In the genomic region with DNA sequence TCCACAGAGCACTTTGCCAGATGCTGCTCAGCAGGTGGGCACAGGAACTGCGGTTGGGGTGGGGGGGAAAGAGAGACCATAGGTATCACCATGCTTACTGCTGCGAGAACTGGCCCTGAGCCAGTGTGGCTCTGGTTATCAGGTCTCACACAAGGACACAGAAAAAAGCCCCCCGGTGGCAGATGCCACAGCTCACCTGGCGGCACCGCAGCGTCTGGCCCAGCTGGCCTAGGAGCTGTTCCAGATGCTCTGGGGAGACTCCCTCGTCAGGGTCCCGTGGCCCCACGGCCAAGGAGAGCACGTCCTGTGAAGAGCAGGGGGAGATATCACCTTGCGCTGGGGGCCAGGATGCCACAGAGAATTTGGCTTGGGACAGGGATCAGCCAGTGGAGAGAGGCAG, we compare ENCODE assay signal across 16 cellular contexts. TPM values are rescaled to one million over a fixed set of nuclear protein-coding genes. Genes with fewer than 3 reads are reported as not detected.
DNase-seq lines count a peak whose midpoint lies in the region; ATAC-seq, FAIRE-seq and TF ChIP-seq lines count a peak whose summit lies in the region.
"Had no signal": no experiment of that assay in that cellular context is flagged by ENCODE, and none has a peak within 500 bp of the region (broad histone marks: within the 10 kb centered on the region; RNA-seq: fewer than 3 reads in every experiment).

No MANE protein-coding gene starts in this region.

- H3K27me3 Mint-ChIP-seq in activated T-cell treated with anti-CD3 and anti-CD28 coated beads, Interleukin-2, amount 50 U/mL, for 24 hours = no peaks in the 10 kb centered on the region
- no peaks in the 10 kb centered on the region for H3K27me3 Mint-ChIP-seq in activated T-cell treated with anti-CD3 and anti-CD28 coated beads, Interleukin-2, amount 50 U/mL, for 4 hours (ENCODE audit: low read depth)
- H3K27me3 Mint-ChIP-seq: CD4-positive, alpha-beta T cell; T-helper 17 cell had no signal

- H3K9me3 ChIP-seq in trophoblast cell (ENCODE audit: insufficient read depth, low read depth, low read length) = no peaks in the 10 kb centered on the region
- H3K9me3 ChIP-seq: Peyer's patch had no signal

- no peak for DNase-seq in activated T-cell treated with anti-CD3 and anti-CD28 coated beads, Interleukin-2, amount 50 U/mL, for 24 hours
- no peak for DNase-seq in activated T-cell treated with anti-CD3 and anti-CD28 coated beads, Interleukin-2, amount 50 U/mL, for 4 hours
- peak; percentile 79 for DNase-seq in NCI-H146 (lab: John Stamatoyannopoulos, UW)
- DNase-seq in NCI-H524 treated with DMSO at 0.1 percent for 48 hours (lab: John Stamatoyannopoulos, UW) = peak; percentile 81
- no peak for DNase-seq in trophoblast cell
- DNase-seq in SHP77 (lab: John Stamatoyannopoulos, UW) = no peak
- no peak for DNase-seq in D721Med (ENCODE audit: insufficient read length, low spot score)
- DNase-seq: ACHN; CD4-positive, alpha-beta T cell; Karpas-422; NCI-H1417 treated with DMSO at 0.1 percent for 48 hours; Peyer's patch; Right ventricle myocardium superior; T-helper 17 cell had no signal

- no peak overlapping the region for H3K4ac ChIP-seq in trophoblast cell (ENCODE audit: low read depth, low read length)

- TF ChIP-seq CTCF in D721Med (IDR thresholded peaks at IDR 0.05; ENCODE audit: insufficient read depth, missing control alignments) = no peak

- H2AK5ac ChIP-seq in trophoblast cell (ENCODE audit: low read length) = no peak overlapping the region

- H4K12ac ChIP-seq in trophoblast cell (ENCODE audit: low read depth, low read length) = peak overlapping the region; percentile 26

- no peaks in the 10 kb centered on the region for H3K4me1 Mint-ChIP-seq in activated T-cell treated with anti-CD3 and anti-CD28 coated beads, Interleukin-2, amount 50 U/mL, for 24 hours (ENCODE audit: low read depth)
- H3K4me1 Mint-ChIP-seq in activated T-cell treated with anti-CD3 and anti-CD28 coated beads, Interleukin-2, amount 50 U/mL, for 4 hours (ENCODE audit: low read depth) = no peaks in the 10 kb centered on the region

- H3K79me1 ChIP-seq in trophoblast cell (ENCODE audit: low read length) = no peaks in the 10 kb centered on the region

- H2BK5ac ChIP-seq in trophoblast cell (ENCODE audit: low read depth, low read length, poor library complexity) = no peak overlapping the region

- no peak overlapping the region for H3K9ac ChIP-seq in trophoblast cell (ENCODE audit: low read length)

- H3K23ac ChIP-seq in trophoblast cell (ENCODE audit: low read length) = no peak overlapping the region

- H2BK120ac ChIP-seq in trophoblast cell (ENCODE audit: insufficient read depth, low read length, poor library complexity) = no peak overlapping the region

- no peaks in the 10 kb centered on the region for H3K79me2 ChIP-seq in trophoblast cell (ENCODE audit: control insufficient read depth, insufficient read depth, low read length, poor library complexity)

- H3K4me1 ChIP-seq in trophoblast cell (ENCODE audit: control insufficient read depth in 1 of 2, insufficient read depth in 2 of 2, low read length in 2 of 2) = no peaks in the 10 kb centered on the region
- H3K4me1 ChIP-seq: Peyer's patch had no signal

- no peak overlapping the region for H4K91ac ChIP-seq in trophoblast cell (ENCODE audit: low read depth, low read length)

- H2AFZ ChIP-seq in trophoblast cell (ENCODE audit: insufficient read depth, low read length, poor library complexity) = no peak overlapping the region

- no peak overlapping the region for H3K27ac ChIP-seq in trophoblast cell (ENCODE audit: low read depth, low read length)
- H3K27ac ChIP-seq: HL-60, Peyer's patch had no signal

- no peak for ATAC-seq in activated T-cell treated with anti-CD3 and anti-CD28 coated beads, Interleukin-2, amount 50 U/mL, for 4 hours
- no peak for ATAC-seq in GM18517 (IDR thresholded peaks at IDR 0.05; ENCODE audit: unreplicated experiment)
- ATAC-seq: T-helper 17 cell had no signal

- H3K4me3 ChIP-seq in trophoblast cell (ENCODE audit: low read depth, low read length) = no peak overlapping the region
- H3K4me3 ChIP-seq: Peyer's patch had no signal

- H3K4me2 ChIP-seq in trophoblast cell (ENCODE audit: low read length) = no peak overlapping the region

- WGBS in trophoblast cell (ENCODE audit: extremely low coverage, insufficient coverage, insufficient read length) = no CpG with 5 or more reads among the region's 11 CpGs

- H2BK12ac ChIP-seq in trophoblast cell (ENCODE audit: low read length) = no peak overlapping the region

- FAIRE-seq in D721Med (lab: Jason Lieb, UNC) = no peak

- H3K4me3 Mint-ChIP-seq in activated T-cell treated with anti-CD3 and anti-CD28 coated beads, Interleukin-2, amount 50 U/mL, for 24 hours = no peak overlapping the region
- H3K4me3 Mint-ChIP-seq in activated T-cell treated with anti-CD3 and anti-CD28 coated beads, Interleukin-2, amount 50 U/mL, for 4 hours = no peak overlapping the region
- H3K4me3 Mint-ChIP-seq: CD4-positive, alpha-beta T cell; T-helper 17 cell had no signal

- H3K18ac ChIP-seq in trophoblast cell (ENCODE audit: low read length) = no peak overlapping the region

- H3K27ac Mint-ChIP-seq in activated T-cell treated with anti-CD3 and anti-CD28 coated beads, Interleukin-2, amount 50 U/mL, for 24 hours = peak overlapping the region; percentile 49
- H3K27ac Mint-ChIP-seq: CD4-positive, alpha-beta T cell; T-helper 17 cell had no signal

- no peaks in the 10 kb centered on the region for H3K9me3 Mint-ChIP-seq in activated T-cell treated with anti-CD3 and anti-CD28 coated beads, Interleukin-2, amount 50 U/mL, for 24 hours
- no peaks in the 10 kb centered on the region for H3K9me3 Mint-ChIP-seq in activated T-cell treated with anti-CD3 and anti-CD28 coated beads, Interleukin-2, amount 50 U/mL, for 4 hours
- H3K9me3 Mint-ChIP-seq: CD4-positive, alpha-beta T cell had no signal

- H3K14ac ChIP-seq in trophoblast cell (ENCODE audit: low read length) = no peak overlapping the region

- no peaks in the 10 kb centered on the region for H3K27me3 ChIP-seq in trophoblast cell (ENCODE audit: insufficient read depth, low read length)
- H3K27me3 ChIP-seq: Peyer's patch had no signal

- H3K36me3 Mint-ChIP-seq in activated T-cell treated with anti-CD3 and anti-CD28 coated beads, Interleukin-2, amount 50 U/mL, for 24 hours (ENCODE audit: low read depth) = peaks cover 87% of the 10 kb centered on the region
- peaks cover 32% of the 10 kb centered on the region for H3K36me3 Mint-ChIP-seq in activated T-cell treated with anti-CD3 and anti-CD28 coated beads, Interleukin-2, amount 50 U/mL, for 4 hours (ENCODE audit: insufficient read depth)

- H4K8ac ChIP-seq in trophoblast cell (ENCODE audit: low read depth, low read length) = no peak overlapping the region

- peaks cover 57 to 77% of the 10 kb centered on the region in 2 experiments for H3K36me3 ChIP-seq in trophoblast cell (ENCODE audit: control insufficient read depth in 1 of 2, insufficient read depth in 2 of 2, low read length in 2 of 2)

RNA-seq across cellular contexts. Expression of a gene that starts 10.8 kb away (rescaled TPM):
- total RNA-seq in activated T-cell treated with anti-CD3 and anti-CD28 coated beads, Interleukin-2, amount 50 U/mL, for 4 hours = 10 to 100 TPM; 12.8 to 17.1 (median 13.7) TPM
- 7.8 and 8.2 TPM in 2 replicates for polyA plus RNA-seq in trophoblast cell (2013)

Comparison
In these comparisons a context has a peak if more than half of its experiments do, and no peak if none do; other contexts are left out.
1. DNase-seq: peak in NCI-H146 (single experiment) and NCI-H524 treated with DMSO at 0.1 percent for 48 hours (single experiment); none in activated T-cell treated with anti-CD3 and anti-CD28 coated beads, Interleukin-2, amount 50 U/mL, for 24 hours (single experiment), activated T-cell treated with anti-CD3 and anti-CD28 coated beads, Interleukin-2, amount 50 U/mL, for 4 hours (single experiment), trophoblast cell (0 of 2), SHP77 (0 of 2) and D721Med (single experiment).